ENCODE assay signal across 16 cellular contexts in the genomic region with DNA sequence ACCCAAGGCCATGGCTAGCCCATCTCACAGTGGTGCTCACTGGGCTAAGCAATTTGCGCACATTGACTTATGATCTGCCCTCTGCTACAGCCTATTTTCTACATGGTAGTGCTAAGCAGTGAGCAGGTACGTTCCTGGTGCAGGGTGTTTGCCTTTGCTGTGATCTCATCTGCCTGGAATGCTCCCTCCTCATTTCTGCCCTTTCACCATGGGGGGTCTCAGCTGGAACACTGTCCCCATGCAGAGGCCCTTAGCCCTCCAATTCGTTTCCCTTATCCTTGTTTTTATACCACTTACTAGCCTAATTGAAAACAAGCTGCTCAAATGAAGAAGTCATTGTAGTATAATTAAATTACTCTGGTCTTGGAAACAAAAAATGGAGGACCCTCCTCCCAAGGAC. TPM values are rescaled to one million over a fixed set of nuclear protein-coding genes. Genes with fewer than 3 reads are reported as not detected.
DNase-seq lines count a peak whose midpoint lies in the region; ATAC-seq and TF ChIP-seq lines count a peak whose summit lies in the region.
"Had no signal": no experiment of that assay in that cellular context is flagged by ENCODE, and none has a peak within 500 bp of the region (broad histone marks: within the 10 kb centered on the region; RNA-seq: fewer than 3 reads in every experiment).

No MANE protein-coding gene starts in this region.

- no peak overlapping the region for H3K27ac Mint-ChIP-seq in WTC11
- no peak overlapping the region for H3K27ac Mint-ChIP-seq in natural killer cell treated with Interleukin-12 subunit alpha and Interleukin-12 subunit beta and Interleukin-15 and Interleukin-18, amount 100 ng/mL, for 72 hours
- no peak overlapping the region for H3K27ac Mint-ChIP-seq in CD8-positive, alpha-beta memory T cell
- H3K27ac Mint-ChIP-seq: activated naive CD4-positive, alpha-beta T cell treated with anti-CD3 and anti-CD28 coated beads, Interleukin-2, amount 50 U/mL, for 72 hours; T-helper 1 cell treated with Interleukin-12 subunit alpha and Interleukin-12 subunit beta and Interleukin-4 antibody, amounts not matched to agents 30 μg/mL and 1 μg/mL, for 36 hours had no signal

- DNase-seq in A673 (ENCODE audit: low spot score) (peak; percentile 9), HCT116 (ENCODE audit: low read depth, low spot score) (no peak), WTC11 (ENCODE audit: low spot score) (peak; percentile 64), iPS-NIHi7 (ENCODE audit: extremely low spot score) (peak; percentile 81)
- no peak for DNase-seq in natural killer cell treated with Interleukin-12 subunit alpha and Interleukin-12 subunit beta and Interleukin-15 and Interleukin-18, amount 100 ng/mL, for 72 hours (ENCODE audit: low spot score)
- DNase-seq in CD8-positive, alpha-beta memory T cell = no peak
- DNase-seq: left colon; NCI-H524; stimulated activated CD4-positive, alpha-beta T cell treated with anti-CD3 and anti-CD28 coated beads, Interleukin-15, amount 100 ng/mL, for 24 hours had no signal

- POLR2A ChIA-PET in A673 (lab: Charles Lee; ENCODE audit: low non-redundant PET) = no interaction called here
- POLR2A ChIA-PET in HCT116 (lab: Charles Lee) = no interaction called here
- POLR2A ChIA-PET in WTC11 (lab: Charles Lee) = interaction anchor here (0.6 kb wide), 1 partner anchor 127 kb away, joined by 3 read pairs; no protein-coding TSS in a partner anchor
- POLR2A ChIA-PET in CD8-positive, alpha-beta memory T cell (lab: Charles Lee) = no interaction called here

- peaks cover 1% of the 10 kb centered on the region; the same call in 1 of the 2 replicates for H3K9me3 Mint-ChIP-seq in WTC11
- H3K9me3 Mint-ChIP-seq in natural killer cell treated with Interleukin-12 subunit alpha and Interleukin-12 subunit beta and Interleukin-15 and Interleukin-18, amount 100 ng/mL, for 72 hours = no peaks in the 10 kb centered on the region
- H3K9me3 Mint-ChIP-seq in CD8-positive, alpha-beta memory T cell = peaks cover 0 to 7% (median 0%) of the 10 kb centered on the region in 5 donors
- H3K9me3 Mint-ChIP-seq: activated naive CD4-positive, alpha-beta T cell treated with anti-CD3 and anti-CD28 coated beads, Interleukin-2, amount 50 U/mL, for 72 hours; T-helper 1 cell treated with Interleukin-12 subunit alpha and Interleukin-12 subunit beta and Interleukin-4 antibody, amounts not matched to agents 30 μg/mL and 1 μg/mL, for 36 hours had no signal

- BruUV-seq in A673 (replicated peaks; lab: Mats Ljungman, UMichigan) = no TSS peak
- BruUV-seq in HCT116 (replicated peaks; lab: Mats Ljungman, UMichigan) = no TSS peak

- H3K4me3 ChIP-seq in A673 (ENCODE audit: low read depth, low read length, poor library complexity, severe bottlenecking) = no peak overlapping the region
- no peak overlapping the region for H3K4me3 ChIP-seq in HCT116 (replicated peaks in 1 of 2; ENCODE audit: low read depth in 1 of 2, low read length in 2 of 2)
- H3K4me3 ChIP-seq in CD8-positive, alpha-beta memory T cell (ENCODE audit: low read length) = no peak overlapping the region

- H3K4me3 Mint-ChIP-seq in WTC11 = peak overlapping the region; percentile 89
- no peak overlapping the region for H3K4me3 Mint-ChIP-seq in natural killer cell treated with Interleukin-12 subunit alpha and Interleukin-12 subunit beta and Interleukin-15 and Interleukin-18, amount 100 ng/mL, for 72 hours
- no peak overlapping the region for H3K4me3 Mint-ChIP-seq in CD8-positive, alpha-beta memory T cell
- H3K4me3 Mint-ChIP-seq: T-helper 1 cell treated with Interleukin-12 subunit alpha and Interleukin-12 subunit beta and Interleukin-4 antibody, amounts not matched to agents 30 μg/mL and 1 μg/mL, for 36 hours had no signal

- TF ChIP-seq CTCF in A673 (conservative IDR thresholded peaks at IDR 0.05; ENCODE audit: low read depth, low read length) = no peak
- no peak for TF ChIP-seq CTCF in HCT116 (IDR thresholded peaks at IDR 0.05 in 2 of 3, conservative IDR thresholded peaks at IDR 0.05 in 1 of 3; ENCODE audit: borderline replicate concordance in 1 of 3, insufficient read depth in 1 of 3, low read depth in 2 of 3, low read length in 2 of 3)
- no peak for TF ChIP-seq CTCF in WTC11 (IDR thresholded peaks at IDR 0.05)

- CTCF ChIA-PET in A673 (lab: Charles Lee) = no interaction called here
- CTCF ChIA-PET in HCT116 (lab: Charles Lee) = no interaction called here
- CTCF ChIA-PET in WTC11 (lab: Charles Lee) = interaction anchor here (1.0 to 2.1 kb wide), 5 partner anchors 9 to 170 kb away, joined by 3 to 11 read pairs (median 5); no protein-coding TSS in a partner anchor
- CTCF ChIA-PET in CD8-positive, alpha-beta memory T cell (lab: Charles Lee) = no interaction called here

- no peaks in the 10 kb centered on the region for H3K27me3 Mint-ChIP-seq in WTC11 (ENCODE audit: low read depth)
- H3K27me3 Mint-ChIP-seq in natural killer cell treated with Interleukin-12 subunit alpha and Interleukin-12 subunit beta and Interleukin-15 and Interleukin-18, amount 100 ng/mL, for 72 hours = peaks cover 22 to 23% of the 10 kb centered on the region in 2 donors
- peaks cover 22 to 43% of the 10 kb centered on the region in 2 donors for H3K27me3 Mint-ChIP-seq in CD8-positive, alpha-beta memory T cell

- no peaks in the 10 kb centered on the region for H3K36me3 ChIP-seq in A673 (ENCODE audit: insufficient read depth, low read length, poor library complexity, severe bottlenecking)
- H3K36me3 ChIP-seq in HCT116 (ENCODE audit: control insufficient read depth in 1 of 2, insufficient read depth in 2 of 2, low read length in 2 of 2) = no peaks in the 10 kb centered on the region
- no peaks in the 10 kb centered on the region for H3K36me3 ChIP-seq in CD8-positive, alpha-beta memory T cell (ENCODE audit: insufficient read depth, low read length)

- H3K9ac ChIP-seq in HCT116 (ENCODE audit: low read length) = no peak overlapping the region

- no peaks in the 10 kb centered on the region for H4K20me1 ChIP-seq in HCT116 (ENCODE audit: insufficient read depth)

- peaks cover 42% of the 10 kb centered on the region for H3K36me3 Mint-ChIP-seq in WTC11
- H3K36me3 Mint-ChIP-seq in natural killer cell treated with Interleukin-12 subunit alpha and Interleukin-12 subunit beta and Interleukin-15 and Interleukin-18, amount 100 ng/mL, for 72 hours = no peaks in the 10 kb centered on the region
- H3K36me3 Mint-ChIP-seq in CD8-positive, alpha-beta memory T cell = peaks cover 0 to 3% (median 0%) of the 10 kb centered on the region in 3 donors
- H3K36me3 Mint-ChIP-seq: activated naive CD4-positive, alpha-beta T cell treated with anti-CD3 and anti-CD28 coated beads, Interleukin-2, amount 50 U/mL, for 72 hours had no signal

- H3K4me1 Mint-ChIP-seq in WTC11 = peaks cover 54% of the 10 kb centered on the region
- no peaks in the 10 kb centered on the region for H3K4me1 Mint-ChIP-seq in natural killer cell treated with Interleukin-12 subunit alpha and Interleukin-12 subunit beta and Interleukin-15 and Interleukin-18, amount 100 ng/mL, for 72 hours (ENCODE audit: low read depth in 2 of 2)
- H3K4me1 Mint-ChIP-seq in CD8-positive, alpha-beta memory T cell = peaks cover 3 to 6% (median 5%) of the 10 kb centered on the region in 3 donors

- no peak for TF ChIP-seq POLR2A in HCT116 (IDR thresholded peaks at IDR 0.05; ENCODE audit: borderline replicate concordance, extremely low read depth, insufficient read depth, insufficient read length)

- H3K9me2 ChIP-seq in HCT116 (ENCODE audit: insufficient read depth) = no peaks in the 10 kb centered on the region

- ATAC-seq in HCT116 (0 out of 2 replicates have a peak, but pooled peaks have one; percentile 30), WTC11 (peak; percentile 24), HG03571 (IDR thresholded peaks at IDR 0.05; ENCODE audit: unreplicated experiment) (no peak), HG03378 (IDR thresholded peaks at IDR 0.05; ENCODE audit: unreplicated experiment) (no peak)
- no peak for ATAC-seq in natural killer cell treated with Interleukin-12 subunit alpha and Interleukin-12 subunit beta and Interleukin-15 and Interleukin-18, amount 100 ng/mL, for 72 hours
- ATAC-seq: activated CD4-positive, CD25-positive, alpha-beta regulatory T cell treated with anti-CD3 and anti-CD28 coated beads, Interleukin-2, amount 50 U/mL, for 24 hours; activated naive CD4-positive, alpha-beta T cell treated with anti-CD3 and anti-CD28 coated beads, Interleukin-2, amount 50 U/mL, for 72 hours; left colon had no signal

- intact Hi-C loops in A673 (cut with micrococcal nuclease; ENCODE audit: unreplicated experiment) (no loop called here), HCT116 (cut with micrococcal nuclease) (no loop called here)

- no peaks in the 10 kb centered on the region for H3K9me3 ChIP-seq in A673 (ENCODE audit: low read depth, low read length, poor library complexity, severe bottlenecking)
- H3K9me3 ChIP-seq in HCT116 (ENCODE audit: control insufficient read depth in 1 of 2, insufficient read depth in 1 of 2, low read depth in 1 of 2, low read length in 2 of 2) = no peaks in the 10 kb centered on the region
- no peaks in the 10 kb centered on the region for H3K9me3 ChIP-seq in CD8-positive, alpha-beta memory T cell (ENCODE audit: low read length)

- no peaks in the 10 kb centered on the region for H3K79me2 ChIP-seq in HCT116 (ENCODE audit: insufficient read depth, low read length)

- RAD21 ChIA-PET in HCT116 (lab: Charles Lee; ENCODE audit: low non-redundant PET in 1 of 2, low total read pairs in 2 of 2, uncharacterized antibody in 2 of 2, unreplicated experiment in 2 of 2) = no interaction called here

- H3K27me3 ChIP-seq in A673 (replicated peaks; ENCODE audit: insufficient read depth, low read depth, low read length, poor library complexity) (peaks cover 41% of the 10 kb centered on the region), HCT116 (ENCODE audit: insufficient read depth, low read length) (no peaks in the 10 kb centered on the region)
- H3K27me3 ChIP-seq in CD8-positive, alpha-beta memory T cell (ENCODE audit: insufficient read depth, low read length, poor library complexity, severe bottlenecking) = peaks cover 9% of the 10 kb centered on the region

- H3K27ac ChIP-seq in A673 (ENCODE audit: low read depth, low read length, poor library complexity, severe bottlenecking) = no peak overlapping the region
- no peak overlapping the region for H3K27ac ChIP-seq in HCT116 (ENCODE audit: low read depth, low read length)
- H3K27ac ChIP-seq in CD8-positive, alpha-beta memory T cell (ENCODE audit: low read depth, low read length) = no peak overlapping the region
- H3K27ac ChIP-seq: RWPE1 had no signal

- peak overlapping the region; percentile 34 for H3K4me2 ChIP-seq in HCT116 (ENCODE audit: low read length)

- no peak for TF ChIP-seq RAD21 in HCT116 (IDR thresholded peaks at IDR 0.05; ENCODE audit: low read depth)

- H2AFZ ChIP-seq in HCT116 (ENCODE audit: low read depth, low read length, poor library complexity, severe bottlenecking) = no peak overlapping the region

- H3K4me1 ChIP-seq in A673 (ENCODE audit: insufficient read depth, low read length, poor library complexity, severe bottlenecking) (no peaks in the 10 kb centered on the region), HCT116 (ENCODE audit: control insufficient read depth in 1 of 2, insufficient read depth in 2 of 2, low read length in 2 of 2) (peaks cover 9 to 26% of the 10 kb centered on the region in 2 experiments; a peak in 3 of 4 replicates)
- H3K4me1 ChIP-seq in CD8-positive, alpha-beta memory T cell (ENCODE audit: insufficient read depth, low read length) = no peaks in the 10 kb centered on the region

RNA-seq across cellular contexts. Expression of gene B3GALT5, which starts 2.0 kb away (rescaled TPM):
- total RNA-seq in A673 (2021) = 0.32 and 0.33 TPM in 2 replicates
- total RNA-seq in HCT116 (2021; ENCODE audit: unreplicated experiment) = 1.2 TPM
- polyA plus RNA-seq in HCT116 (2012) = 0.79 and 1.0 TPM in 2 replicates
- total RNA-seq in WTC11 (2021) = 25.8 to 33.3 TPM (median 32.4 TPM) in 3 replicates
- total RNA-seq in natural killer cell treated with Interleukin-12 subunit alpha and Interleukin-12 subunit beta and Interleukin-15 and Interleukin-18, amount 100 ng/mL, for 72 hours = not detected
- total RNA-seq in CD8-positive, alpha-beta memory T cell = not detected
- polyA plus RNA-seq in CD8-positive, alpha-beta memory T cell = not detected
- total RNA-seq: endothelial cell of umbilical vein had no signal

Comparison
In these comparisons a context has a peak if more than half of its experiments do, and no peak if none do; other contexts are left out.
1. DNase-seq: peak in A673 (single experiment), WTC11 (single experiment) and iPS-NIHi7 (single experiment); none in HCT116 (single experiment), natural killer cell treated with Interleukin-12 subunit alpha and Interleukin-12 subunit beta and Interleukin-15 and Interleukin-18, amount 100 ng/mL, for 72 hours (single experiment) and CD8-positive, alpha-beta memory T cell (0 of 5).
2. ATAC-seq: peak in HCT116 (single experiment) and WTC11 (single experiment); none in natural killer cell treated with Interleukin-12 subunit alpha and Interleukin-12 subunit beta and Interleukin-15 and Interleukin-18, amount 100 ng/mL, for 72 hours (0 of 2), HG03571 (single experiment) and HG03378 (single experiment).
3. RNA of gene B3GALT5, which starts 2.0 kb away (total RNA-seq): 25.8 to 33.3 TPM in WTC11; 1.2 TPM in HCT116 (single experiment), 0.32 to 0.33 TPM in A673, not detected in natural killer cell treated with Interleukin-12 subunit alpha and Interleukin-12 subunit beta and Interleukin-15 and Interleukin-18, amount 100 ng/mL, for 72 hours and not detected in CD8-positive, alpha-beta memory T cell; every median in the first group is over 10 times any median in the second.